15 cellular contexts compared by ENCODE assay signal in the genomic region with DNA sequence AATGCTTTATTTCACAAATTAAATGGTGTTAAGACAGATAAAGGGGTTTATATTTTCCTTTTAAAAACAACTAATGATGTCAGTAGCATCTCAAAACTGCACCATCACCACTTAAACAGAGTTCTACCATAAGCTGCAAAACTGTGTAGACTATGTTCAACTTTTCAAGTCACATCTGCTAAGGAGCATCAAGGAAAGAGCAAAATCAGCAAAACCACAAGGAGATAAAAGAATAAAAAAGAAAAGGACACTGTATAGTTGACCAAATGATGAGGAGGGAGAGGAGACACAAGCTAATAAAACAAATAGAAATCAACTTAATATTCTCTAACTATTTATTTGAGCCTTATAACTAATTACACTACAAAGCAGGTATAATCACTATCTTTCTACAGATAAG. TPM values are rescaled to one million over a fixed set of nuclear protein-coding genes. Genes with fewer than 3 reads are reported as not detected.
DNase-seq lines count a peak whose midpoint lies in the region; ATAC-seq, FAIRE-seq and TF ChIP-seq lines count a peak whose summit lies in the region.
"Had no signal": no experiment of that assay in that cellular context is flagged by ENCODE, and none has a peak within 500 bp of the region (broad histone marks: within the 10 kb centered on the region; RNA-seq: fewer than 3 reads in every experiment).

No MANE protein-coding gene starts in this region.

- H3K4me3 Mint-ChIP-seq in activated naive CD8-positive, alpha-beta T cell = no peak overlapping the region
- no peak overlapping the region for H3K4me3 Mint-ChIP-seq in activated naive CD8-positive, alpha-beta T cell treated with anti-CD3 and anti-CD28 coated beads for 36 hours
- H3K4me3 Mint-ChIP-seq: CD8-positive, alpha-beta memory T cell; GM23338 had no signal

- no peaks in the 10 kb centered on the region for H3K4me1 ChIP-seq in K562 (replicated peaks in 1 of 2; ENCODE audit: control insufficient read depth in 2 of 2, insufficient read depth in 2 of 2, low read length in 2 of 2)
- H3K4me1 ChIP-seq: BE2C, Caco-2 had no signal

- TF ChIP-seq RAD21 in K562 (CRISPR knock-in tag; conservative IDR thresholded peaks at IDR 0.05 in 1 of 2, IDR thresholded peaks at IDR 0.05 in 1 of 2) = no peak

- H3K4me1 Mint-ChIP-seq in activated naive CD8-positive, alpha-beta T cell (ENCODE audit: low read depth) = peaks cover 33% of the 10 kb centered on the region
- peaks cover 24% of the 10 kb centered on the region for H3K4me1 Mint-ChIP-seq in activated naive CD8-positive, alpha-beta T cell treated with anti-CD3 and anti-CD28 coated beads for 36 hours
- H3K4me1 Mint-ChIP-seq: GM23338 had no signal

- no peak overlapping the region for H3K27ac ChIP-seq in K562 (ENCODE audit: extremely low read depth, low read depth, low read length)
- H3K27ac ChIP-seq: A549 had no signal

- no peak for TF ChIP-seq CTCF in K562 (IDR thresholded peaks at IDR 0.05 in 2 of 3, conservative IDR thresholded peaks at IDR 0.05 in 1 of 3; ENCODE audit: insufficient read depth in 2 of 3, low read depth in 1 of 3, low read length in 3 of 3)

- no peaks in the 10 kb centered on the region for H3K27me3 ChIP-seq in K562 (ENCODE audit: control insufficient read depth in 2 of 2, insufficient read depth in 2 of 2, low read length in 2 of 2)
- H3K27me3 ChIP-seq: BE2C had no signal

- no peaks in the 10 kb centered on the region for H4K20me1 ChIP-seq in K562 (replicated peaks; ENCODE audit: control insufficient read depth, insufficient read depth, low read length)

- H3K27ac Mint-ChIP-seq in activated naive CD8-positive, alpha-beta T cell = peak overlapping the region; percentile 22
- H3K27ac Mint-ChIP-seq in activated naive CD8-positive, alpha-beta T cell treated with anti-CD3 and anti-CD28 coated beads for 36 hours = no peak overlapping the region
- H3K27ac Mint-ChIP-seq: GM23338 had no signal

- no TSS peak for BruUV-seq in K562 (replicated peaks; lab: Mats Ljungman, UMichigan)

- no peaks in the 10 kb centered on the region for H3K9me3 ChIP-seq in K562 (replicated peaks; ENCODE audit: control insufficient read depth, insufficient read depth, low read depth, low read length)
- H3K9me3 ChIP-seq: A549, BE2C, Caco-2, HAP-1 had no signal

- no peak for ATAC-seq in K562
- ATAC-seq: A549, GM23338 had no signal

- no peak overlapping the region for H3K4me2 ChIP-seq in K562 (ENCODE audit: insufficient read depth, low read length)
- H3K4me2 ChIP-seq: A549, GM23338 had no signal

- in situ Hi-C loops in K562 (cut with MboI) = no loop called here

- no peaks in the 10 kb centered on the region for H3K27me3 Mint-ChIP-seq in activated naive CD8-positive, alpha-beta T cell
- no peaks in the 10 kb centered on the region for H3K27me3 Mint-ChIP-seq in activated naive CD8-positive, alpha-beta T cell treated with anti-CD3 and anti-CD28 coated beads for 36 hours
- H3K27me3 Mint-ChIP-seq: CD8-positive, alpha-beta memory T cell had no signal

- no peak for DNase-seq in activated naive CD8-positive, alpha-beta T cell treated with anti-CD3 and anti-CD28 coated beads for 36 hours
- DNase-seq in GM19239 (ENCODE audit: insufficient read length, low spot score) (no peak), K562 (ENCODE audit: extremely low read depth in 1 of 4, low spot score in 3 of 4) (no peak), occipital lobe (lab: John Stamatoyannopoulos, UW) (no peak)
- no peak for DNase-seq in activated CD8-positive, alpha-beta memory T cell treated with anti-CD3 and anti-CD28 coated beads, Interleukin-2, amount 50 U/mL, for 48 hours
- DNase-seq: Caco-2; CD8-positive, alpha-beta memory T cell; DMS53; GF-D8 had no signal

- POLR2A ChIA-PET in K562 (lab: Yijun Ruan, JAX) = interaction anchor here (0.7 kb wide), 1 partner anchor 117 kb away, joined by 3 read pairs; no protein-coding TSS in a partner anchor

- no peak for TF ChIP-seq POLR2A in K562 (conservative IDR thresholded peaks at IDR 0.05)

- CTCF ChIA-PET in K562 (lab: Yijun Ruan, JAX; ENCODE audit: low intra/inter-chr PET ratio) = no interaction called here

- peak; percentile 52 for FAIRE-seq in GM19239 (lab: Jason Lieb, UNC)
- FAIRE-seq in K562 (lab: Jason Lieb, UNC) = no peak
- FAIRE-seq: A549, HTR-8/SVneo had no signal

- peaks cover 11% of the 10 kb centered on the region for H3K36me3 Mint-ChIP-seq in activated naive CD8-positive, alpha-beta T cell
- peaks cover 33% of the 10 kb centered on the region for H3K36me3 Mint-ChIP-seq in activated naive CD8-positive, alpha-beta T cell treated with anti-CD3 and anti-CD28 coated beads for 36 hours

- H2AFZ ChIP-seq in K562 (ENCODE audit: low read depth, low read length) = no peak overlapping the region
- H2AFZ ChIP-seq: GM23338 had no signal

- H3K9ac ChIP-seq in K562 (ENCODE audit: insufficient read depth in 1 of 2, low read depth in 2 of 2, low read length in 2 of 2) = no peak overlapping the region

- H3K9me3 Mint-ChIP-seq in activated naive CD8-positive, alpha-beta T cell (ENCODE audit: low read depth) = no peaks in the 10 kb centered on the region
- no peaks in the 10 kb centered on the region for H3K9me3 Mint-ChIP-seq in activated naive CD8-positive, alpha-beta T cell treated with anti-CD3 and anti-CD28 coated beads for 36 hours
- H3K9me3 Mint-ChIP-seq: CD8-positive, alpha-beta memory T cell had no signal

- H3K36me3 ChIP-seq in K562 (ENCODE audit: control insufficient read depth, insufficient read depth, low read length) = peaks cover 85% of the 10 kb centered on the region
- H3K36me3 ChIP-seq: BE2C had no signal

- no peak overlapping the region for H3K4me3 ChIP-seq in K562
- H3K4me3 ChIP-seq: A549, GM23338, HAP-1 had no signal

- intact Hi-C loops in K562 (cut with micrococcal nuclease) = no loop called here

- H3K79me2 ChIP-seq in K562 (ENCODE audit: control insufficient read depth, insufficient read depth, low read length) = peaks cover 63% of the 10 kb centered on the region

- H3K9me1 ChIP-seq in K562 (ENCODE audit: control insufficient read depth, insufficient read depth, low read length) = no peaks in the 10 kb centered on the region

- no peak for TF ChIP-seq EP300 in K562 (IDR thresholded peaks at IDR 0.05; ENCODE audit: low read length)

TF ChIP-seq in K562, 482 proteins besides CTCF, POLR2A, EP300 and RAD21:
- TF ChIP-seq C11orf30 (IDR thresholded peaks at IDR 0.05; ENCODE audit: low read depth) (peak; percentile 50; the same call in 1 of the 2 replicates), SAFB (IDR thresholded peaks at IDR 0.05; ENCODE audit: borderline replicate concordance, low read depth, low read length) (no peak), ZNF316 (IDR thresholded peaks at IDR 0.05) (peak; percentile 72), FOXM1 (IDR thresholded peaks at IDR 0.05; ENCODE audit: low read depth) (no peak), FOXM1 (CRISPR knock-in tag; IDR thresholded peaks at IDR 0.05; ENCODE audit: low read depth) (no peak), HIVEP1 (CRISPR knock-in tag; IDR thresholded peaks at IDR 0.05) (no peak)
TF ChIP-seq in K562: peak in this region for 2.

RNA-seq across cellular contexts. Expression of a gene that starts 33.9 kb away (rescaled TPM):
- 100 to 1,000 TPM; 148 to 154 TPM for total RNA-seq in activated naive CD8-positive, alpha-beta T cell treated with anti-CD3 and anti-CD28 coated beads for 36 hours
- 282 and 367 TPM in 2 replicates for total RNA-seq in K562 (2011; cell fraction: chromatin; rRNA removed; ENCODE audit: low replicate concordance)
- total RNA-seq in K562 (2011; cell fraction: nucleolus; rRNA removed) = 174 and 192 TPM in 2 replicates
- 193 and 254 TPM in 2 replicates for total RNA-seq in K562 (2011; cell fraction: nucleoplasm; rRNA removed)
- 209 and 304 TPM in 2 replicates for total RNA-seq in K562 (2014; rRNA removed)
- 266 and 313 TPM in 2 replicates for total RNA-seq in K562 (2014; rRNA removed; fragmentation: Illumina TruSeq; extraction: Trizol)
- total RNA-seq in K562 (2015; rRNA removed; fragmentation: Illumina TruSeq; extraction: Trizol) = 254 and 279 TPM in 2 replicates
- total RNA-seq in K562 (2021) = 226 and 243 TPM in 2 replicates
- 253 and 264 TPM in 2 replicates for polyA plus RNA-seq in K562 (2011; rRNA removed)
- 129 and 140 TPM in 2 replicates for polyA plus RNA-seq in K562 (2011; cell fraction: cytosol; rRNA removed)
- 330 and 356 TPM in 2 replicates for polyA plus RNA-seq in K562 (2011; cell fraction: nucleus; rRNA removed)
- 99.7 and 137 TPM in 2 replicates for polyA plus RNA-seq in K562 (2012)
- 165 and 245 TPM in 2 replicates for polyA plus RNA-seq in K562 (2014; fragmentation: Illumina TruSeq; extraction: Trizol)
- polyA plus RNA-seq in K562 (2014; fragmentation: Nextera tagmentation; extraction: Ambion mirVana) = 100 to 1,000 TPM; 168 to 190 TPM
- polyA plus RNA-seq in K562 (2014; rRNA removed) = 220 and 276 TPM in 2 replicates
- 497 and 561 TPM in 2 replicates for polyA minus RNA-seq in K562 (2011; rRNA and poly(A)+ RNA removed)
- polyA minus RNA-seq in K562 (2011; cell fraction: cytosol; rRNA and poly(A)+ RNA removed) = 124 and 173 TPM in 2 replicates
- polyA minus RNA-seq in K562 (2011; cell fraction: nucleus; rRNA and poly(A)+ RNA removed) = 304 and 434 TPM in 2 replicates
- 127 TPM for total RNA-seq in occipital lobe

RNA-seq across cellular contexts. Expression of a gene that starts 35.0 kb away (rescaled TPM):
- 10 to 100 TPM; 23.9 to 28.1 TPM for total RNA-seq in activated naive CD8-positive, alpha-beta T cell treated with anti-CD3 and anti-CD28 coated beads for 36 hours
- 37.7 and 85.6 TPM in 2 replicates for total RNA-seq in K562 (2011; cell fraction: chromatin; rRNA removed; ENCODE audit: low replicate concordance)
- total RNA-seq in K562 (2011; cell fraction: nucleolus; rRNA removed) = 35.0 and 38.3 TPM in 2 replicates
- total RNA-seq in K562 (2011; cell fraction: nucleoplasm; rRNA removed) = 49.1 and 73.5 TPM in 2 replicates
- total RNA-seq in K562 (2014; rRNA removed) (16.9 and 19.2 TPM in 2 replicates), K562 (2014; rRNA removed; fragmentation: Illumina TruSeq; extraction: Trizol) (42.9 and 44.1 TPM in 2 replicates), K562 (2015; rRNA removed; fragmentation: Illumina TruSeq; extraction: Trizol) (33.1 and 37.2 TPM in 2 replicates), K562 (2021) (31.5 and 33.9 TPM in 2 replicates), occipital lobe (38.2 TPM)
- polyA plus RNA-seq in K562 (2011; rRNA removed) (86.6 and 98.5 TPM in 2 replicates), K562 (2014; fragmentation: Illumina TruSeq; extraction: Trizol) (35.2 and 42.2 TPM in 2 replicates), K562 (2014; fragmentation: Nextera tagmentation; extraction: Ambion mirVana) (10 to 100 TPM; 27.4 to 29.6 TPM), K562 (2014; rRNA removed) (28.8 and 36.2 TPM in 2 replicates)
- 29.3 and 122 TPM in 2 replicates for polyA plus RNA-seq in K562 (2011; cell fraction: cytosol; rRNA removed)
- 48.8 and 82.9 TPM in 2 replicates for polyA plus RNA-seq in K562 (2011; cell fraction: nucleus; rRNA removed)
- 28.9 and 43.3 TPM in 2 replicates for polyA plus RNA-seq in K562 (2012)
- polyA minus RNA-seq in K562 (2011; rRNA and poly(A)+ RNA removed) = 52.4 and 62.2 TPM in 2 replicates
- polyA minus RNA-seq in K562 (2011; cell fraction: cytosol; rRNA and poly(A)+ RNA removed) = 20.6 and 34.5 TPM in 2 replicates
- 23.0 and 38.1 TPM in 2 replicates for polyA minus RNA-seq in K562 (2011; cell fraction: nucleus; rRNA and poly(A)+ RNA removed)
